In genomic region chr17:3768786-3769185, GRCh38 we compare ENCODE assay signal across 18 cellular contexts. TPM values are rescaled to one million over a fixed set of nuclear protein-coding genes. Genes with fewer than 3 reads are reported as not detected.
"Had no signal": no experiment of that assay in that cellular context is flagged by ENCODE, and none has a peak within 500 bp of the region (broad histone marks: within the 10 kb centered on the region; RNA-seq: fewer than 3 reads in every experiment).

No MANE protein-coding gene starts in this region.

- H3K79me2 ChIP-seq: parathyroid adenoma had no signal

- H3K27ac ChIP-seq: breast epithelium, dorsolateral prefrontal cortex, esophagus squamous epithelium, parathyroid adenoma, stomach, thyroid gland had no signal

- H3K4me3 Mint-ChIP-seq: nephron progenitor cell had no signal

- DNase-seq: activated CD4-positive, alpha-beta T cell treated with anti-CD3 and anti-CD28 coated beads for 1 hour; activated CD8-positive, alpha-beta memory T cell treated with anti-CD3 and anti-CD28 coated beads for 24 hours; dorsolateral prefrontal cortex; esophagus squamous epithelium; foreskin fibroblast; glutamatergic neuron; left colon; mammary epithelial cell; mucosa of descending colon; nephron progenitor cell; stimulated activated CD4-positive, alpha-beta T cell treated with anti-CD3 and anti-CD28 coated beads, Interleukin-4, amount 100 ng/mL, for 1 hour; stomach; T-helper 9 cell; thyroid gland had no signal

- H3K4me1 ChIP-seq: breast epithelium, esophagus squamous epithelium, parathyroid adenoma, thyroid gland had no signal

- H3K9me3 Mint-ChIP-seq: activated naive CD4-positive, alpha-beta T cell treated with anti-CD3 and anti-CD28 coated beads, Interleukin-2, amount 50 U/mL, for 72 hours had no signal

- H3K36me3 ChIP-seq: breast epithelium, esophagus squamous epithelium, stomach, thyroid gland had no signal

- H3K4me3 ChIP-seq: breast epithelium, dorsolateral prefrontal cortex, esophagus squamous epithelium, mucosa of descending colon, stomach, thyroid gland had no signal

- H3K9me3 ChIP-seq: breast epithelium, esophagus squamous epithelium, mucosa of descending colon, stomach, thyroid gland had no signal

- ATAC-seq: activated naive CD4-positive, alpha-beta T cell treated with anti-CD3 and anti-CD28 coated beads, Interleukin-2, amount 50 U/mL, for 72 hours; left colon; mucosa of descending colon had no signal

- H3K27me3 ChIP-seq: dorsolateral prefrontal cortex, thyroid gland had no signal

- H2AFZ ChIP-seq: parathyroid adenoma had no signal

- H3K9ac ChIP-seq: parathyroid adenoma had no signal

- H3K27ac Mint-ChIP-seq: activated naive CD4-positive, alpha-beta T cell treated with anti-CD3 and anti-CD28 coated beads, Interleukin-2, amount 50 U/mL, for 72 hours had no signal

RNA-seq across cellular contexts. Expression of gene HASPIN, which starts 45.1 kb away (rescaled TPM):
- polyA plus RNA-seq: aorta had no signal
